ENCODE assay signal across 12 cellular contexts in the genomic region with DNA sequence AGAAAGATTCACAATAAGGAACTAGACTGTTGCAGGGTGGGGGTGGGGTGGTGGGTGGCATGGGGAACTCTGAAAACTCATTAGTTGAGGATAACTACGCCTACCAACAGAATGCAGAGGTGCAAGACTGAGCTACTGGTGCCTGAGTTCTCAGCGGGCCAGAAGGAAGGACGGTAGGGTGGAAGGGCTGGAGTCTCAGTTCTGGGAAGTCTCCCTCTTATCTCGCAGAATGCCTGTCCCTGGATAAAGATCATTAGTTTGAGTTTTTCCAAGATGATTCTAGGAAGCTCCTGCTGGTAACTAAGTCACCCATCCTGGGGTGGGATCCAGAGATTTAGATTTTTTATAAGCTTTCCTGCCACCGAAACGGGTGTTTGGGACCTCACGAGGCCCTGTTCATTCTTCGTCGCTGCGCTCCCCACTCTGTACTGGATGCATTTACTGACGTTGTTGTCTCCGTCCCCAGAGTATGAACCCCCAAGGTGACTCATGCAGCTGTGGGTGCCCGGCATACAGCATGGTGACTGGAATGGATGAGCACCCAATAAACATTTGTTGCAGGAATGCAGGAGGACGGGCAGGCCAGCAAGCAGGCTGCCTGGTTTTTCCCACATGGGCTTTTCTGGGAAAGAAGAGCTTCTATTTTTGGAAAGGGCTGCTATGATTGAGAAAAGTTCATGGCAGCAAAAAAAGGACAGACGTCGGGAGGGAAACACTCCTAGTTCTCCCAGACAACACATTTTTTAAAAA. TPM values are rescaled to one million over a fixed set of nuclear protein-coding genes. Genes with fewer than 3 reads are reported as not detected.
DNase-seq lines count a peak whose midpoint lies in the region; ATAC-seq and TF ChIP-seq lines count a peak whose summit lies in the region.
"Had no signal": no experiment of that assay in that cellular context is flagged by ENCODE, and none has a peak within 500 bp of the region (broad histone marks: within the 10 kb centered on the region; RNA-seq: fewer than 3 reads in every experiment).

No MANE protein-coding gene starts in this region.

- peaks cover 0 to 2% (median 0%) of the 10 kb centered on the region in 4 donors for H3K36me3 ChIP-seq in esophagus muscularis mucosa
- H3K36me3 ChIP-seq: HAP-1 had no signal

- peak; percentile 96 for TF ChIP-seq EP300 in esophagus muscularis mucosa (IDR thresholded peaks at IDR 0.05)

- peaks cover 26% of the 10 kb centered on the region for H3K27me3 Mint-ChIP-seq in activated CD4-positive, alpha-beta T cell treated with anti-CD3 and anti-CD28 coated beads for 36 hours

- H3K27ac ChIP-seq in esophagus muscularis mucosa (replicated peaks in 1 of 4) = peak overlapping the region; percentile 90 to 96 (median 92)

- H3K36me3 Mint-ChIP-seq in activated CD4-positive, alpha-beta T cell treated with anti-CD3 and anti-CD28 coated beads for 36 hours (ENCODE audit: low read depth) = no peaks in the 10 kb centered on the region

- CTCF ChIA-PET in activated CD4-positive, alpha-beta T cell treated with anti-CD3 and anti-CD28 coated beads for 36 hours (lab: Charles Lee) = no interaction called here

- POLR2A ChIA-PET in activated CD4-positive, alpha-beta T cell treated with anti-CD3 and anti-CD28 coated beads for 36 hours (lab: Charles Lee) = no interaction called here

- no peak overlapping the region for H3K27ac Mint-ChIP-seq in activated CD4-positive, alpha-beta T cell treated with anti-CD3 and anti-CD28 coated beads for 36 hours

- H3K9me3 Mint-ChIP-seq in activated CD4-positive, alpha-beta T cell treated with anti-CD3 and anti-CD28 coated beads for 36 hours (ENCODE audit: low read depth) = peaks cover under 1% of the 10 kb centered on the region

- H3K4me1 Mint-ChIP-seq in activated CD4-positive, alpha-beta T cell treated with anti-CD3 and anti-CD28 coated beads for 36 hours = no peaks in the 10 kb centered on the region

- H3K9me3 ChIP-seq in esophagus muscularis mucosa = no peaks in the 10 kb centered on the region
- H3K9me3 ChIP-seq: HAP-1 had no signal

- no peak for TF ChIP-seq CTCF in esophagus muscularis mucosa (IDR thresholded peaks at IDR 0.05)

- no peak for TF ChIP-seq POLR2A in esophagus muscularis mucosa (IDR thresholded peaks at IDR 0.05; ENCODE audit: low read depth)

- H3K27me3 ChIP-seq in esophagus muscularis mucosa = peaks cover 0 to 5% (median 0%) of the 10 kb centered on the region in 4 donors

- H3K4me3 Mint-ChIP-seq in activated CD4-positive, alpha-beta T cell treated with anti-CD3 and anti-CD28 coated beads for 36 hours = no peak overlapping the region

- ATAC-seq in Right ventricle myocardium inferior (peak; percentile 20), GM18502 (IDR thresholded peaks at IDR 0.05; ENCODE audit: poor library complexity, unreplicated experiment) (no peak)
- no peak for ATAC-seq in activated CD4-positive, alpha-beta T cell treated with anti-CD3 and anti-CD28 coated beads for 36 hours

- intact Hi-C loops in Right ventricle myocardium inferior (cut with DNase I) (loop anchor here (10.0 kb wide), 2 partner anchors 121 to 319 kb away; partner anchors contain the start of gene CCDC149), cardiac septum (cut with DNase I) (loop anchor here (5.0 to 10.0 kb wide), 3 partner anchors 57 to 209 kb away; partner anchors contain the start of gene DHX15), esophagus muscularis mucosa (cut with DNase I) (loop anchor here (10.0 kb wide), 3 partner anchors 209 to 361 kb away; partner anchors contain the start of gene DHX15)
- intact Hi-C loops in activated CD4-positive, alpha-beta T cell treated with anti-CD3 and anti-CD28 coated beads for 36 hours (cut with DNase I, micrococcal nuclease) = no loop called here

- peaks cover 23 to 65% (median 57%) of the 10 kb centered on the region in 4 donors for H3K4me1 ChIP-seq in esophagus muscularis mucosa
- H3K4me1 ChIP-seq: HAP-1 had no signal

- H3K4me3 ChIP-seq in esophagus muscularis mucosa = peak overlapping the region; percentile 55 to 73 (median 58)
- H3K4me3 ChIP-seq: HAP-1 had no signal

- 52% methylated on average over 16 of the region's 16 CpGs for WGBS in esophagus muscularis mucosa

- DNase-seq in Right ventricle myocardium inferior (ENCODE audit: missing footprints) (no peak), cardiac septum (ENCODE audit: low spot score) (no peak), esophagus muscularis mucosa (ENCODE audit: extremely low spot score) (no peak), myocyte (ENCODE audit: low read depth) (peak; percentile 71), AML-193 (lab: John Stamatoyannopoulos, UW) (no peak), dermis blood vessel endothelial cell (no peak)
- no peak for DNase-seq in activated CD4-positive, alpha-beta T cell treated with anti-CD3 and anti-CD28 coated beads for 36 hours
- DNase-seq: activated naive CD4-positive, alpha-beta T cell treated with anti-CD3 and anti-CD28 coated beads, Interleukin-2, amount 50 U/mL, for 16 hours; occipital lobe had no signal

RNA-seq across cellular contexts. Expression of gene SOD3, which starts 1.1 kb away (rescaled TPM):
- total RNA-seq in Right ventricle myocardium inferior (63.4 TPM), cardiac septum (115 TPM), esophagus muscularis mucosa (1,000 to 10,000 TPM in 1 of 4 donors, 100 to 1,000 TPM in 3; 404 to 1,012 (median 570) TPM), myocyte (5.2 and 6.6 TPM in 2 replicates), dermis blood vessel endothelial cell (0.28 TPM in 1 of 2 replicates, not detected in the other)
- 2.7 TPM for polyA plus RNA-seq in myocyte (2012)
- total RNA-seq in activated CD4-positive, alpha-beta T cell treated with anti-CD3 and anti-CD28 coated beads for 36 hours = not detected
- total RNA-seq: occipital lobe; T-helper 2 cell treated with Interferon-gamma antibody and Interleukin-4, amounts not matched to agents 100 ng/mL and 5 ng/mL, for 36 hours had no signal

Comparison
In these comparisons a context has a peak if more than half of its experiments do, and no peak if none do; other contexts are left out.
1. intact Hi-C loops: an anchor here in Right ventricle myocardium inferior (10.0 kb wide), cardiac septum (5.0 to 10.0 kb wide) and esophagus muscularis mucosa (10.0 kb wide); none called in activated CD4-positive, alpha-beta T cell treated with anti-CD3 and anti-CD28 coated beads for 36 hours.